Comparison of ENCODE assay signal across 1 cellular context in genomic region chr15:63887630-63888029, GRCh38.
TF ChIP-seq lines count a peak whose summit lies in the region.

No MANE protein-coding gene starts in this region.

TF ChIP-seq in HepG2, 621 proteins besides CTCF, POLR2A, EP300 and RAD21 (continued from another document):
- TF ChIP-seq SOX13 (IDR thresholded peaks at IDR 0.05) (no peak), SOX13 (CRISPR knock-in tag; conservative IDR thresholded peaks at IDR 0.05 in 1 of 2, IDR thresholded peaks at IDR 0.05 in 1 of 2) (no peak), ZBTB43 (CRISPR knock-in tag; conservative IDR thresholded peaks at IDR 0.05) (no peak), GFI1 (CRISPR knock-in tag; IDR thresholded peaks at IDR 0.05; ENCODE audit: borderline replicate concordance) (no peak), ZNF280D (CRISPR knock-in tag; IDR thresholded peaks at IDR 0.05) (no peak), ZNF772 (CRISPR knock-in tag; IDR thresholded peaks at IDR 0.05) (no peak), SSRP1 (CRISPR knock-in tag; IDR thresholded peaks at IDR 0.05) (no peak), ZNF770 (CRISPR knock-in tag; IDR thresholded peaks at IDR 0.05) (no peak), ZNF496 (CRISPR knock-in tag; IDR thresholded peaks at IDR 0.05; ENCODE audit: insufficient replicate concordance) (no peak)
- TF ChIP-seq, protein P1, sequence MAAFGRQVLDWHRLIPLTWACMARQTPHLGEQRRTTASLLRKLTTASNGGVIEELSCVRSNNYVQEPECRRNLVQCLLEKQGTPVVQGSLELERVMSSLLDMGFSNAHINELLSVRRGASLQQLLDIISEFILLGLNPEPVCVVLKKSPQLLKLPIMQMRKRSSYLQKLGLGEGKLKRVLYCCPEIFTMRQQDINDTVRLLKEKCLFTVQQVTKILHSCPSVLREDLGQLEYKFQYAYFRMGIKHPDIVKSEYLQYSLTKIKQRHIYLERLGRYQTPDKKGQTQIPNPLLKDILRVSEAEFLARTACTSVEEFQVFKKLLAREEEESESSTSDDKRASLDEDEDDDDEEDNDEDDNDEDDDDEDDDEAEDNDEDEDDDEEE (CRISPR knock-in tag; IDR thresholded peaks at IDR 0.05), result no peak
- TF ChIP-seq, protein P2, sequence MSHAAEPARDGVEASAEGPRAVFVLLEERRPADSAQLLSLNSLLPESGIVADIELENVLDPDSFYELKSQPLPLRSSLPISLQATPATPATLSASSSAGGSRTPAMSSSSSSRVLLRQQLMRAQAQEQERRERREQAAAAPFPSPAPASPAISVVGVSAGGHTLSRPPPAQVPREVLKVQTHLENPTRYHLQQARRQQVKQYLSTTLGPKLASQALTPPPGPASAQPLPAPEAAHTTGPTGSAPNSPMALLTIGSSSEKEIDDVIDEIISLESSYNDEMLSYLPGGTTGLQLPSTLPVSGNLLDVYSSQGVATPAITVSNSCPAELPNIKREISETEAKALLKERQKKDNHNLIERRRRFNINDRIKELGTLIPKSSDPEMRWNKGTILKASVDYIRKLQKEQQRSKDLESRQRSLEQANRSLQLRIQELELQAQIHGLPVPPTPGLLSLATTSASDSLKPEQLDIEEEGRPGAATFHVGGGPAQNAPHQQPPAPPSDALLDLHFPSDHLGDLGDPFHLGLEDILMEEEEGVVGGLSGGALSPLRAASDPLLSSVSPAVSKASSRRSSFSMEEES (CRISPR knock-in tag; IDR thresholded peaks at IDR 0.05), result no peak
- TF ChIP-seq, protein P3, sequence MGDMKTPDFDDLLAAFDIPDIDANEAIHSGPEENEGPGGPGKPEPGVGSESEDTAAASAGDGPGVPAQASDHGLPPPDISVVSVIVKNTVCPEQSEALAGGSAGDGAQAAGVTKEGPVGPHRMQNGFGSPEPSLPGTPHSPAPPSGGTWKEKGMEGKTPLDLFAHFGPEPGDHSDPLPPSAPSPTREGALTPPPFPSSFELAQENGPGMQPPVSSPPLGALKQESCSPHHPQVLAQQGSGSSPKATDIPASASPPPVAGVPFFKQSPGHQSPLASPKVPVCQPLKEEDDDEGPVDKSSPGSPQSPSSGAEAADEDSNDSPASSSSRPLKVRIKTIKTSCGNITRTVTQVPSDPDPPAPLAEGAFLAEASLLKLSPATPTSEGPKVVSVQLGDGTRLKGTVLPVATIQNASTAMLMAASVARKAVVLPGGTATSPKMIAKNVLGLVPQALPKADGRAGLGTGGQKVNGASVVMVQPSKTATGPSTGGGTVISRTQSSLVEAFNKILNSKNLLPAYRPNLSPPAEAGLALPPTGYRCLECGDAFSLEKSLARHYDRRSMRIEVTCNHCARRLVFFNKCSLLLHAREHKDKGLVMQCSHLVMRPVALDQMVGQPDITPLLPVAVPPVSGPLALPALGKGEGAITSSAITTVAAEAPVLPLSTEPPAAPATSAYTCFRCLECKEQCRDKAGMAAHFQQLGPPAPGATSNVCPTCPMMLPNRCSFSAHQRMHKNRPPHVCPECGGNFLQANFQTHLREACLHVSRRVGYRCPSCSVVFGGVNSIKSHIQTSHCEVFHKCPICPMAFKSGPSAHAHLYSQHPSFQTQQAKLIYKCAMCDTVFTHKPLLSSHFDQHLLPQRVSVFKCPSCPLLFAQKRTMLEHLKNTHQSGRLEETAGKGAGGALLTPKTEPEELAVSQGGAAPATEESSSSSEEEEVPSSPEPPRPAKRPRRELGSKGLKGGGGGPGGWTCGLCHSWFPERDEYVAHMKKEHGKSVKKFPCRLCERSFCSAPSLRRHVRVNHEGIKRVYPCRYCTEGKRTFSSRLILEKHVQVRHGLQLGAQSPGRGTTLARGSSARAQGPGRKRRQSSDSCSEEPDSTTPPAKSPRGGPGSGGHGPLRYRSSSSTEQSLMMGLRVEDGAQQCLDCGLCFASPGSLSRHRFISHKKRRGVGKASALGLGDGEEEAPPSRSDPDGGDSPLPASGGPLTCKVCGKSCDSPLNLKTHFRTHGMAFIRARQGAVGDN (CRISPR knock-in tag; IDR thresholded peaks at IDR 0.05), result no peak
